ENCODE assay signal across 1 cellular context in the genomic region with DNA sequence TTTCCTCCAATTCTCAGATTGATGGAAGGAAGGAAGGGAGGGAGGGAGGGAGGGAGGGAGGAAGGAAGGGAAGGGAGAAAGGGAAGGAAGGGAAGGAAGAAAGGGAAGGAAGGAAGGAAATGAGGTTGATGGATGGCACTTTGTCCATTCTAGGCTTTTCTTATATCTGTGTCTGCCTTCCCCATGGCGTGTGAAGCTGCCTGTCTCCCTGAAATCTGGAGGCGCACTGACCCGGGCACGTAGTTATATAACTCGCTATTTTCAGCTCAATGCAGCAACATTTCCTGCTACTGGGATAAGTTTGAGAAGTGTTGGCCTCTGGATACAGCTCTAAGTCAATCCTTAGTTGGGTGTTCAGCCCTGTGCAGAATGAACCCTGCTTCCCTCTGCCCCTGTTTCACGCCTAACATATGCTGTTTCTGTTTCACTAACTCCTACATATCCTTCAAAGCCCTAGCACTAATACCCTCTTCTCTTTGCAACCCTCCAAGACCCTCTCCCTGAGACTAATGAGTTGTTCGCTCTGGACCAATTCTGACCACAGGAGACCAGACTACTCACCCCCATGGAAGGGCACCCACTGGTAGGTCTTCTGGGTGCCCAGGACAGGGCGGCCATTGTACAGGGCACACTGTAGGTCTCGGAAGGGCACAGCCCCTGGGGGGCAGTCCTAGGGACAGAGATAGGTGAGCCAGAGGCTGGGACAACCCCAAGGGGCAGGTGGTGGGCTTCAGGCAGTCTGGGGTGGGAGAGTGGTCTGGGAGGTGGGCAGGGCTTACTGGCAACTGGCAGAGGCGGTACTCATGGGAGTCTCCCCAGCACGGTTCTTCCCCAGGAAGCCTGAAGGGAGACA.
TF ChIP-seq lines count a peak whose summit lies in the region.

No MANE protein-coding gene starts in this region.

TF ChIP-seq in GM12891, 5 proteins besides CTCF, POLR2A, EP300 and RAD21 (continued from another document):
- TF ChIP-seq TAF1 (IDR thresholded peaks at IDR 0.05; ENCODE audit: low read depth, low read length) (no peak), SPI1 (IDR thresholded peaks at IDR 0.05; ENCODE audit: low read depth, low read length) (no peak)
